28 cellular contexts compared by ENCODE assay signal in the genomic region with DNA sequence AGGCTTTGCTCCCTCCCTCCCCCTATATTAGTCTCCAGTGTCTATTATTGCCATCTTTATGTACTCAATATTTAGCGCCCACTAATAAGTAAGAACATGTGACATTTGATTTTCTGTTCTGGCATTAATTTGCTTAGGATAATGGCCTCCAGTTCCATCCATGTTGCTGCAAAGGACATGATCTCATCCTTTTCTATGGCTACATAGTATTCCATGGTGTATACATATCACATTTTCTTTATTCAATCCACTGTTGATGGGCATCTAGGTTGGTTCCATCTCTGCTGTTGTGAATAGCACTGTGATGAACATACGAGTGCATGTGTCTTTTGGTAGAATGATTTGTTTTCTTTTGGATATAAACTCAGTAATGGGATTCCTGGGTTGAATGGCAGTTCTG.
"Had no signal": no experiment of that assay in that cellular context is flagged by ENCODE, and none has a peak within 500 bp of the region (broad histone marks: within the 10 kb centered on the region; RNA-seq: fewer than 3 reads in every experiment).

No MANE protein-coding gene starts in this region.

- H3K4me3 ChIP-seq: colonic mucosa, coronary artery, dorsolateral prefrontal cortex, esophagus muscularis mucosa, esophagus squamous epithelium, gastrocnemius medialis, gastroesophageal sphincter, heart left ventricle, heart right ventricle had no signal

- H3K27me3 Mint-ChIP-seq: dendritic cell treated with granulocyte-macrophage colony-stimulating factor and Interleukin-4, amounts not matched to agents 40 ng/mL and 50 ng/mL, for 4 days had no signal

- DNase-seq: colonic mucosa; cortex of kidney; dermis blood vessel endothelial cell; dorsolateral prefrontal cortex; effector CD4-positive, alpha-beta T cell; effector CD8-positive, alpha-beta T cell; effector memory CD4-positive, alpha-beta T cell; effector memory CD8-positive, alpha-beta T cell; endodermal cell; esophagus squamous epithelium; foreskin fibroblast; foreskin keratinocyte; foreskin melanocyte; gastrocnemius medialis; glutamatergic neuron; head of caudate nucleus; heart left ventricle; heart right ventricle had no signal

- H3K9me3 ChIP-seq: colonic mucosa, gastrocnemius medialis had no signal

- H3K27ac Mint-ChIP-seq: dendritic cell treated with granulocyte-macrophage colony-stimulating factor and Interleukin-4, amounts not matched to agents 40 ng/mL and 50 ng/mL, for 4 days; effector memory CD8-positive, alpha-beta T cell; endodermal cell had no signal

- H3K36me3 ChIP-seq: colonic mucosa, esophagus muscularis mucosa, esophagus squamous epithelium, gastrocnemius medialis, gastroesophageal sphincter, heart left ventricle, heart right ventricle had no signal

- ATAC-seq: effector memory CD8-positive, alpha-beta T cell; esophagus mucosa; foreskin keratinocyte; gastrocnemius medialis; gastroesophageal sphincter had no signal

- H3K9me3 Mint-ChIP-seq: effector memory CD8-positive, alpha-beta T cell had no signal

- H3K27ac ChIP-seq: colonic mucosa, coronary artery, dorsolateral prefrontal cortex, epithelial cell of prostate, esophagus muscularis mucosa, esophagus squamous epithelium, foreskin keratinocyte, gastrocnemius medialis, gastroesophageal sphincter, heart left ventricle, heart right ventricle had no signal

- H3K4me3 Mint-ChIP-seq: dendritic cell treated with granulocyte-macrophage colony-stimulating factor and Interleukin-4, amounts not matched to agents 40 ng/mL and 50 ng/mL, for 4 days; effector memory CD8-positive, alpha-beta T cell; endodermal cell had no signal

- H3K4me1 ChIP-seq: colonic mucosa, esophagus muscularis mucosa, esophagus squamous epithelium, foreskin keratinocyte, gastrocnemius medialis, gastroesophageal sphincter had no signal

- H3K27me3 ChIP-seq: colonic mucosa, esophagus muscularis mucosa, esophagus squamous epithelium, foreskin keratinocyte, gastrocnemius medialis, gastroesophageal sphincter, heart left ventricle, heart right ventricle had no signal

- FAIRE-seq: colon, endometrium, endothelial cell of umbilical vein, frontal cortex had no signal
